ENCODE assay signal across 11 cellular contexts in genomic region chr10:54577682-54578081, GRCh38.
"Had no signal": no experiment of that assay in that cellular context is flagged by ENCODE, and none has a peak within 500 bp of the region (broad histone marks: within the 10 kb centered on the region; RNA-seq: fewer than 3 reads in every experiment).

No MANE protein-coding gene starts in this region.

- DNase-seq: GM23248, GOT3, H7, H9, HCEC 1CT, HFFc6 had no signal

- H3K4me1 ChIP-seq: HAP-1 had no signal

- H3K4me2 ChIP-seq: GM23338 had no signal

- H3K36me3 ChIP-seq: HAP-1 had no signal

- FAIRE-seq: H1, H54 had no signal

- ATAC-seq: GM23338, HCT116 had no signal

- H3K9me3 ChIP-seq: HAP-1 had no signal

- H3K27ac ChIP-seq: GM23248 had no signal

- H3K4me3 ChIP-seq: GM23248, GM23338, HAP-1 had no signal

- H3K9ac ChIP-seq: GM23248 had no signal
